19 cellular contexts compared by ENCODE assay signal in the genomic region with DNA sequence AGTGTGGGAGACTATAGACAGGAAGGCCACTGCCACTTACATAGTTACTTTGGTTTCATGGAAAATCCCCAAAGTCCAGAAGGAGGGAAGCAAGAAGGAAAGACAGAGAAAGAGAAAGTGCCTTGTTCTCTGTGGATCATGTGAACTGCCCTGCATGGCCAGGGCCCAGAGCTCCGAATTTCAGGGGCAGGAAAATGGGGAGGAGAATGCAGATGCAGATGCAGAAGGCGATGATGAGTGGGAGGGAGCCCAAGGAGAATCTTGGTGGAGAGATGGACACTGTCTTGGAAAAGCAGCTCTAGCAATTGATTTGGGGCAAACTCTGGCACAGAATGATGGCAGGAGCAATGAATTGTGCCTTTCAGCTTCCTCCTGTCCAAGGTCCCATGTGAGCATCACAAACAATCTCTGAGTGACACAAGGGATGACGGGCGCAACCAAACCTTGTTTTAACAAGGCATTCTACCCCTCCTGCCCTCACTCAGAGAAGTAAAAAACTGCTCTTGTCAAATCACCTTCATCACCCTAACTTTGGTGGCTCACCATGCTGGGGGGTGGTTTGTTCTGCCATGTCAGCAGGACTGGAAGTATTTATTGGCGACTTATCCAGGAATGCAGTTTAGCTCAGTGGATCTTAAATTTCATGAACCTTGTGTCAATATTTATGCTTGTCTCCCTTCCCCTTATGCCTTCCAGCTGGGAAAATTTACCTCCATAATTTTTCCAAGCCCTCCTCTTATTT. TPM values are rescaled to one million over a fixed set of nuclear protein-coding genes. Genes with fewer than 3 reads are reported as not detected.
DNase-seq lines count a peak whose midpoint lies in the region; ATAC-seq and TF ChIP-seq lines count a peak whose summit lies in the region.
"Had no signal": no experiment of that assay in that cellular context is flagged by ENCODE, and none has a peak within 500 bp of the region (broad histone marks: within the 10 kb centered on the region; RNA-seq: fewer than 3 reads in every experiment).

No MANE protein-coding gene starts in this region.

- ATAC-seq in left ventricle myocardium superior = no peak
- no peak for ATAC-seq in body of pancreas
- ATAC-seq in HG02885 (IDR thresholded peaks at IDR 0.05; ENCODE audit: poor library complexity, unreplicated experiment) = no peak
- ATAC-seq: T-helper 17 cell, WTC11 had no signal

- in situ Hi-C loops in transverse colon (cut with MboI; ENCODE audit: low pct_ligation_motif_present in 1 of 4, low pct_unique_long_range_greater_than_20kb in 1 of 4, low sequenced_read_pairs in 3 of 4) = no loop called here

- H3K36me3 ChIP-seq in left ventricle myocardium inferior = no peaks in the 10 kb centered on the region
- H3K36me3 ChIP-seq in transverse colon = no peaks in the 10 kb centered on the region
- H3K36me3 ChIP-seq in body of pancreas (replicated peaks in 1 of 2; ENCODE audit: insufficient read depth in 1 of 2, low read depth in 2 of 2) = no peaks in the 10 kb centered on the region

- no peak for DNase-seq in left ventricle myocardium inferior
- no peak for DNase-seq in left ventricle myocardium superior
- no peak for DNase-seq in chondrocyte (ENCODE audit: low spot score)
- no peak for DNase-seq in progenitor cell of endocrine pancreas (ENCODE audit: low spot score, unreplicated experiment)
- no peak for DNase-seq in transverse colon
- no peak for DNase-seq in NCI-H526 (lab: John Stamatoyannopoulos, UW)
- no peak for DNase-seq in body of pancreas
- DNase-seq: ACHN; amniotic stem cell; EL; erythroblast; NCI-H2171 treated with DMSO at 0.1 percent for 48 hours; NK-92 treated with Interleukin-12 subunit alpha and Interleukin-12 subunit beta, amount 100 ng/mL, for 24 hours; SHP77 treated with DMSO at 0.1 percent for 48 hours; small intestine; T-helper 17 cell had no signal

- 79 to 93% methylated on average over 2 to 5 of the region's 5 CpGs for WGBS in transverse colon (ENCODE audit: low coverage in 1 of 2), 2 donors
- 50 to 53% methylated on average over 3 to 4 of the region's 5 CpGs for WGBS in body of pancreas, 2 donors

- TF ChIP-seq CTCF in left ventricle myocardium inferior (IDR thresholded peaks at IDR 0.05; ENCODE audit: borderline replicate concordance) (no peak), chondrocyte (IDR thresholded peaks at IDR 0.05) (no peak), progenitor cell of endocrine pancreas (IDR thresholded peaks at IDR 0.05; ENCODE audit: unreplicated experiment) (no peak), transverse colon (IDR thresholded peaks at IDR 0.05) (no peak), body of pancreas (IDR thresholded peaks at IDR 0.05) (no peak)

- H3K27me3 Mint-ChIP-seq in chondrocyte (ENCODE audit: low read depth) (no peaks in the 10 kb centered on the region), progenitor cell of endocrine pancreas (no peaks in the 10 kb centered on the region)
- H3K27me3 Mint-ChIP-seq: T-helper 17 cell had no signal

- H3K36me3 Mint-ChIP-seq in chondrocyte (ENCODE audit: low read depth) (no peaks in the 10 kb centered on the region), progenitor cell of endocrine pancreas (ENCODE audit: insufficient read depth) (no peaks in the 10 kb centered on the region)
- H3K36me3 Mint-ChIP-seq: WTC11 had no signal

- no peak for TF ChIP-seq EP300 in transverse colon (IDR thresholded peaks at IDR 0.05; ENCODE audit: low read depth)

- H3K4me3 Mint-ChIP-seq in chondrocyte (ENCODE audit: unreplicated experiment) (peak overlapping the region; percentile 4), progenitor cell of endocrine pancreas (ENCODE audit: low read depth) (no peak overlapping the region)
- H3K4me3 Mint-ChIP-seq: T-helper 17 cell, WTC11 had no signal

- H3K4me1 Mint-ChIP-seq in chondrocyte (ENCODE audit: low read depth) (peaks cover 60% of the 10 kb centered on the region), progenitor cell of endocrine pancreas (ENCODE audit: low read depth) (peaks cover 41% of the 10 kb centered on the region)

- H3K27me3 ChIP-seq in left ventricle myocardium inferior (ENCODE audit: low read depth) (no peaks in the 10 kb centered on the region), transverse colon (no peaks in the 10 kb centered on the region), body of pancreas (no peaks in the 10 kb centered on the region)

- H3K9me3 Mint-ChIP-seq in chondrocyte (ENCODE audit: low read depth) = no peaks in the 10 kb centered on the region
- peaks cover 16% of the 10 kb centered on the region for H3K9me3 Mint-ChIP-seq in progenitor cell of endocrine pancreas (ENCODE audit: low read depth)
- H3K9me3 Mint-ChIP-seq: WTC11 had no signal

- intact Hi-C loops in left ventricle myocardium inferior (cut with micrococcal nuclease) (no loop called here), left ventricle myocardium superior (cut with micrococcal nuclease) (no loop called here), transverse colon (cut with DNase I; ENCODE audit: low total_unique reads) (no loop called here), body of pancreas (cut with DNase I) (no loop called here)

- H3K9me3 ChIP-seq in left ventricle myocardium inferior (replicated peaks) (no peaks in the 10 kb centered on the region), transverse colon (no peaks in the 10 kb centered on the region), body of pancreas (no peaks in the 10 kb centered on the region)

- H3K4me3 ChIP-seq in left ventricle myocardium inferior (no peak overlapping the region), transverse colon (no peak overlapping the region), body of pancreas (no peak overlapping the region)

- TF ChIP-seq POLR2A in transverse colon (IDR thresholded peaks at IDR 0.05) (no peak), body of pancreas (IDR thresholded peaks at IDR 0.05) (no peak)

- H3K4me1 ChIP-seq in left ventricle myocardium inferior = peaks cover 55% of the 10 kb centered on the region
- H3K4me1 ChIP-seq in transverse colon = peaks cover 0 to 30% (median 9%) of the 10 kb centered on the region in 4 donors
- peaks cover 87% of the 10 kb centered on the region for H3K4me1 ChIP-seq in body of pancreas

- H3K27ac ChIP-seq in left ventricle myocardium inferior (replicated peaks) = peak overlapping the region; percentile 67
- H3K27ac ChIP-seq in transverse colon = peak overlapping the region; percentile 33 to 51 (median 41)
- peak overlapping the region in 2 of 4 donors; percentile 36 to 47 for H3K27ac ChIP-seq in body of pancreas

- H3K27ac Mint-ChIP-seq in chondrocyte (ENCODE audit: unreplicated experiment) = peak overlapping the region; percentile 64
- peak overlapping the region; percentile 73 for H3K27ac Mint-ChIP-seq in progenitor cell of endocrine pancreas
- H3K27ac Mint-ChIP-seq: T-helper 17 cell, WTC11 had no signal

RNA-seq across cellular contexts. Expression of gene TSC22D3, which starts 53.5 kb away (rescaled TPM):
- total RNA-seq in left ventricle myocardium inferior (58.9 TPM), left ventricle myocardium superior (63.3 TPM), chondrocyte (191 to 199 TPM (median 199 TPM) in 3 replicates), progenitor cell of endocrine pancreas (39.6 and 41.4 TPM in 2 replicates), transverse colon (100 to 1,000 TPM; 146 to 349 (median 202) TPM), body of pancreas (100 to 1,000 TPM; 144 to 147 TPM)

RNA-seq across cellular contexts. Expression of gene NCBP2L, which starts 55.4 kb away (rescaled TPM):
- total RNA-seq in left ventricle myocardium inferior (not detected), left ventricle myocardium superior (not detected), chondrocyte (not detected in 3 replicates), progenitor cell of endocrine pancreas (not detected in 2 replicates), transverse colon (not detected), body of pancreas (not detected)
- total RNA-seq: mesenteric fat pad had no signal
